9 cellular contexts compared by ENCODE assay signal in the genomic region with DNA sequence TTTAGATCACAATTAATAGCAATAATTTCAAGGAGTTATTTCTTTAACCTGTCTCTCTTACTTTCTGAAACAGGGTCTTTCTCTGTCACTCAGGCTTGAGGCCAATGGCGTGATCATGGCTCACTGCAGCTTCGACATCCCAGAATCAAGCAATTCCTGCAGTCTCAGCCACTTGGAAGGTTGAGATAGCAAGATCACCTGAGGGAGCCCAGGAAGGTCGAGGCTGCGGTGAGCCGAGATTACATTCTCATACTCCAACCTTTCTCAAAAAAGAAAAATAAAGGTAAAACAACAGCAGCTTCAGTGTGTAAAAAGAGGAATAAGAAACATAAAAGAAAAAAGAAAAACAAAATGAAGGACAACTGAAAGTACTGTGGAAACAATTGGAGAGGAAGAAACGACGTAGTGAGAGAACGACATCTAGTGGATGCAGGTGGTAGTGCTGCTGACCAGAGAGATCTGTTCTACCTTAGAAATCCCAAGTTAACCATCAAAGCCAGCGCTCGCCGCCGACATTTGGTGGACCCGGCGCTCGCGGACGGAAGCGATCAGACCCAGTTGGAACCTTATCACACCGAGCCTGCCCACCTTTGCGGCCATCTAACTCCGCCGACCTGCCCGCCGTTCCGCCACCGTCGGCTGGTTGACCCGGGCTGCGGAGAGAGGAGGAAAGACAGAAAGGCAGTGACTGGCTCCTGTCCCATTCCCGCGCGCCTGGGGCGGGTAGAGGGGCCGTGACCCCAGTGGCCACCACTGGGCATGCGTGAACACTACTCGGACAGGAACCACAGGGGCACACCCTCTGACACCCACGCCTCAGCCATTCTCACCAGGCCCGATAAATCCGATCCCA.
DNase-seq lines count a peak whose midpoint lies in the region; ATAC-seq and TF ChIP-seq lines count a peak whose summit lies in the region.
"Had no signal": no experiment of that assay in that cellular context is flagged by ENCODE, and none has a peak within 500 bp of the region (broad histone marks: within the 10 kb centered on the region; RNA-seq: fewer than 3 reads in every experiment).

No MANE protein-coding gene starts in this region.

- ATAC-seq in GM18909 (IDR thresholded peaks at IDR 0.05; ENCODE audit: poor library complexity, unreplicated experiment) (peak; percentile 92), HG03342 (IDR thresholded peaks at IDR 0.05; ENCODE audit: unreplicated experiment) (peak; percentile 92), memory B cell (ENCODE audit: low read depth) (peak; percentile 77)

- no peaks in the 10 kb centered on the region for H3K9me3 Mint-ChIP-seq in memory B cell

- no peak overlapping the region for H3K4me3 ChIP-seq in AG10803 (ENCODE audit: low read length)
- H3K4me3 ChIP-seq: SJSA1 had no signal

- peak; percentile 40 for DNase-seq in AG10803 (ENCODE audit: low read depth)
- DNase-seq in NCI-H524 (lab: John Stamatoyannopoulos, UW), result peak; percentile 15 to 73
- DNase-seq in activated CD4-positive, alpha-beta T cell treated with anti-CD3 and anti-CD28 coated beads, Interleukin-2, amount 50 U/mL, for 1 hour, result peak; percentile 63
- peak; percentile 43 for DNase-seq in effector CD8-positive, alpha-beta T cell (lab: John Stamatoyannopoulos, UW)
- DNase-seq in memory B cell (ENCODE audit: low spot score in 2 of 2), result peak; percentile 61 to 63
- DNase-seq in stimulated activated CD8-positive, alpha-beta memory T cell treated with anti-CD3 and anti-CD28 coated beads, Interleukin-15, amount 100 ng/mL, for 1 hour (ENCODE audit: low read depth), result peak; percentile 54

- H3K4me3 Mint-ChIP-seq in memory B cell, result peak overlapping the region; percentile 85

- peak; percentile 77 for TF ChIP-seq CTCF in AG10803 (conservative IDR thresholded peaks at IDR 0.05; ENCODE audit: low read length)

- no peaks in the 10 kb centered on the region for H3K36me3 Mint-ChIP-seq in memory B cell

- peaks cover 10% of the 10 kb centered on the region for H3K4me1 Mint-ChIP-seq in memory B cell

- peak overlapping the region; percentile 39 for H3K27ac Mint-ChIP-seq in memory B cell

- H3K27me3 Mint-ChIP-seq in memory B cell, result peaks cover 6% of the 10 kb centered on the region
